In the genomic region with DNA sequence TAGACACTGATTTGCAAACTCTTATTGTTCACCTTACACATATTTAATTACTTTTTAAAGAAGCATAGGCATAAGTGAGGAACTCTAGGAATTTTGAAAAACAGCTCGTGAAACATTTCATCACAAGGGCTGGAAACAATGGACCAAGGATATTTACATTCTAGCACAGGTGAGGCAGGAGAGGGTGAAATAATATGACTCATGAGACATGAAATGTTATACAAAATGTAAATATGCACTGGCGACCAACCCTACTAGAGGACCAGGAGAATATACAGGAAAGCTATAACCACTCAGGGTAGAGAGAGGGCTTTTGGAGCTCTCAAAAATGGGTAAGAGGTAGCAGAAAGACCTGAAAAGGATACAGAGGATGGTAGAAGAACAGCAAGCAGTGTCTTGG, we compare ENCODE assay signal across 33 cellular contexts.
"Had no signal": no experiment of that assay in that cellular context is flagged by ENCODE, and none has a peak within 500 bp of the region (broad histone marks: within the 10 kb centered on the region; RNA-seq: fewer than 3 reads in every experiment).

No MANE protein-coding gene starts in this region.

- H3K27me3 ChIP-seq: ascending aorta, breast epithelium, dorsolateral prefrontal cortex, esophagus muscularis mucosa, heart left ventricle had no signal

- ATAC-seq: activated CD4-positive, alpha-beta T cell treated with anti-CD3 and anti-CD28 coated beads for 36 hours; activated CD8-positive, alpha-beta memory T cell treated with anti-CD3 and anti-CD28 coated beads, Interleukin-2, amount 10 ng/mL, durations not matched to agents 7 days and 5 days; activated CD8-positive, alpha-beta T cell treated with anti-CD3 and anti-CD28 coated beads, Interleukin-2, amount 10 ng/mL, durations not matched to agents 7 days and 5 days; activated naive CD4-positive, alpha-beta T cell treated with anti-CD3 and anti-CD28 coated beads, Interleukin-2, amount 50 U/mL, for 72 hours; activated T-cell treated with anti-CD3 and anti-CD28 coated beads, Interleukin-2, amount 50 U/mL, for 72 hours; heart left ventricle had no signal

- H3K4me3 Mint-ChIP-seq: activated CD4-positive, alpha-beta memory T cell treated with anti-CD3 and anti-CD28 coated beads for 36 hours; activated CD4-positive, alpha-beta T cell treated with anti-CD3 and anti-CD28 coated beads for 36 hours; activated CD4-positive, alpha-beta T cell treated with anti-CD3 and anti-CD28 coated beads, Interleukin-2, amount 10 ng/mL, durations not matched to agents 24 days and 14 days; activated CD8-positive, alpha-beta memory T cell treated with anti-CD3 and anti-CD28 coated beads, Interleukin-2, amount 10 ng/mL, durations not matched to agents 7 days and 5 days; activated CD8-positive, alpha-beta T cell treated with anti-CD3 and anti-CD28 coated beads, Interleukin-2, amount 10 ng/mL, durations not matched to agents 7 days and 5 days; activated naive CD4-positive, alpha-beta T cell treated with anti-CD3 and anti-CD28 coated beads, Interleukin-2, amount 10 ng/mL, durations not matched to agents 7 days and 5 days; activated naive CD8-positive, alpha-beta T cell treated with anti-CD3 and anti-CD28 coated beads, Interleukin-2, amount 10 ng/mL, durations not matched to agents 7 days and 5 days; activated T-cell treated with anti-CD3 and anti-CD28 coated beads, Interleukin-2, amount 50 U/mL, for 72 hours; brain; central memory CD8-positive, alpha-beta T cell; dendritic cell treated with granulocyte-macrophage colony-stimulating factor and Interleukin-4, amounts not matched to agents 40 ng/mL and 50 ng/mL, for 4 days; endodermal cell; T-helper 1 cell treated with Interleukin-12 subunit alpha and Interleukin-12 subunit beta and Interleukin-4 antibody, amounts not matched to agents 30 μg/mL and 1 μg/mL, for 36 hours; T-helper 2 cell treated with Interferon-gamma antibody and Interleukin-4, amounts not matched to agents 5 μg/mL and 100 μg/mL, for 36 hours had no signal

- H3K4me1 Mint-ChIP-seq: activated naive CD4-positive, alpha-beta T cell treated with anti-CD3 and anti-CD28 coated beads, Interleukin-2, amount 10 ng/mL, durations not matched to agents 7 days and 5 days; endodermal cell had no signal

- H3K4me3 ChIP-seq: ascending aorta, breast epithelium, coronary artery, dorsolateral prefrontal cortex, esophagus muscularis mucosa, heart left ventricle had no signal

- DNase-seq: activated CD4-positive, alpha-beta memory T cell treated with anti-CD3 and anti-CD28 coated beads for 36 hours; activated CD4-positive, alpha-beta T cell treated with anti-CD3 and anti-CD28 coated beads for 36 hours; activated CD4-positive, alpha-beta T cell treated with anti-CD3 and anti-CD28 coated beads, Interleukin-2, amount 10 ng/mL, durations not matched to agents 24 days and 14 days; activated CD4-positive, CD25-positive, alpha-beta regulatory T cell; activated CD4-positive, CD25-positive, alpha-beta regulatory T cell treated with anti-CD3 and anti-CD28 coated beads, Interleukin-2, amount 50 U/mL, for 72 hours; activated CD8-positive, alpha-beta memory T cell treated with anti-CD3 and anti-CD28 coated beads, Interleukin-2, amount 10 ng/mL, durations not matched to agents 7 days and 5 days; activated CD8-positive, alpha-beta memory T cell treated with anti-CD3 and anti-CD28 coated beads, Interleukin-2, amount 50 U/mL, for 4 hours; activated CD8-positive, alpha-beta T cell treated with anti-CD3 and anti-CD28 coated beads, Interleukin-2, amount 10 ng/mL, durations not matched to agents 7 days and 5 days; activated gamma-delta T cell; activated naive CD4-positive, alpha-beta T cell; activated naive CD4-positive, alpha-beta T cell treated with anti-CD3 and anti-CD28 coated beads, Interleukin-2, amount 10 ng/mL, durations not matched to agents 7 days and 5 days; activated naive CD8-positive, alpha-beta T cell treated with anti-CD3 and anti-CD28 coated beads, Interleukin-2, amount 10 ng/mL, durations not matched to agents 7 days and 5 days; activated T-cell treated with anti-CD3 and anti-CD28 coated beads, Interleukin-2, amount 50 U/mL, for 1 hour; activated T-cell treated with anti-CD3 and anti-CD28 coated beads, Interleukin-2, amount 50 U/mL, for 72 hours; dorsolateral prefrontal cortex; effector memory CD4-positive, alpha-beta T cell; endodermal cell; erythroblast; foreskin melanocyte; glutamatergic neuron; heart left ventricle; hypothalamus; T1000 had no signal

- H3K9me3 Mint-ChIP-seq: activated CD4-positive, alpha-beta memory T cell treated with anti-CD3 and anti-CD28 coated beads for 36 hours; activated naive CD4-positive, alpha-beta T cell treated with anti-CD3 and anti-CD28 coated beads, Interleukin-2, amount 10 ng/mL, durations not matched to agents 7 days and 5 days; activated naive CD4-positive, alpha-beta T cell treated with anti-CD3 and anti-CD28 coated beads, Interleukin-2, amount 50 U/mL, for 72 hours; activated naive CD8-positive, alpha-beta T cell treated with anti-CD3 and anti-CD28 coated beads, Interleukin-2, amount 10 ng/mL, durations not matched to agents 7 days and 5 days; activated T-cell treated with anti-CD3 and anti-CD28 coated beads, Interleukin-2, amount 50 U/mL, for 72 hours; brain; central memory CD8-positive, alpha-beta T cell; dendritic cell treated with granulocyte-macrophage colony-stimulating factor and Interleukin-4, amounts not matched to agents 40 ng/mL and 50 ng/mL, for 4 days; endodermal cell; T-helper 2 cell treated with Interferon-gamma antibody and Interleukin-4, amounts not matched to agents 5 μg/mL and 100 μg/mL, for 36 hours had no signal

- H3K27ac ChIP-seq: ascending aorta, breast epithelium, coronary artery, dorsolateral prefrontal cortex, esophagus muscularis mucosa, heart left ventricle had no signal

- H3K36me3 ChIP-seq: breast epithelium had no signal

- H3K4me1 ChIP-seq: ascending aorta, breast epithelium, esophagus muscularis mucosa, heart left ventricle had no signal

- H3K27me3 Mint-ChIP-seq: activated CD4-positive, alpha-beta memory T cell treated with anti-CD3 and anti-CD28 coated beads for 36 hours; activated CD4-positive, alpha-beta T cell treated with anti-CD3 and anti-CD28 coated beads for 36 hours; activated CD4-positive, alpha-beta T cell treated with anti-CD3 and anti-CD28 coated beads, Interleukin-2, amount 10 ng/mL, durations not matched to agents 24 days and 14 days; activated CD8-positive, alpha-beta memory T cell treated with anti-CD3 and anti-CD28 coated beads, Interleukin-2, amount 10 ng/mL, durations not matched to agents 7 days and 5 days; activated naive CD4-positive, alpha-beta T cell treated with anti-CD3 and anti-CD28 coated beads, Interleukin-2, amount 10 ng/mL, durations not matched to agents 7 days and 5 days; central memory CD8-positive, alpha-beta T cell had no signal

- H3K27ac Mint-ChIP-seq: activated CD4-positive, alpha-beta memory T cell treated with anti-CD3 and anti-CD28 coated beads for 36 hours; activated CD4-positive, alpha-beta T cell treated with anti-CD3 and anti-CD28 coated beads for 36 hours; activated CD4-positive, alpha-beta T cell treated with anti-CD3 and anti-CD28 coated beads, Interleukin-2, amount 10 ng/mL, durations not matched to agents 24 days and 14 days; activated CD8-positive, alpha-beta memory T cell treated with anti-CD3 and anti-CD28 coated beads, Interleukin-2, amount 10 ng/mL, durations not matched to agents 7 days and 5 days; activated CD8-positive, alpha-beta T cell treated with anti-CD3 and anti-CD28 coated beads, Interleukin-2, amount 10 ng/mL, durations not matched to agents 7 days and 5 days; activated naive CD4-positive, alpha-beta T cell treated with anti-CD3 and anti-CD28 coated beads, Interleukin-2, amount 10 ng/mL, durations not matched to agents 7 days and 5 days; activated naive CD4-positive, alpha-beta T cell treated with anti-CD3 and anti-CD28 coated beads, Interleukin-2, amount 50 U/mL, for 72 hours; activated naive CD8-positive, alpha-beta T cell treated with anti-CD3 and anti-CD28 coated beads, Interleukin-2, amount 10 ng/mL, durations not matched to agents 7 days and 5 days; activated T-cell treated with anti-CD3 and anti-CD28 coated beads, Interleukin-2, amount 50 U/mL, for 72 hours; brain; dendritic cell treated with granulocyte-macrophage colony-stimulating factor and Interleukin-4, amounts not matched to agents 40 ng/mL and 50 ng/mL, for 4 days; endodermal cell; T-helper 1 cell treated with Interleukin-12 subunit alpha and Interleukin-12 subunit beta and Interleukin-4 antibody, amounts not matched to agents 30 μg/mL and 1 μg/mL, for 36 hours; T-helper 2 cell treated with Interferon-gamma antibody and Interleukin-4, amounts not matched to agents 5 μg/mL and 100 μg/mL, for 36 hours had no signal

- H3K9me3 ChIP-seq: ascending aorta, breast epithelium, esophagus muscularis mucosa, heart left ventricle had no signal
